Comparison of ENCODE assay signal across 17 cellular contexts in the genomic region with DNA sequence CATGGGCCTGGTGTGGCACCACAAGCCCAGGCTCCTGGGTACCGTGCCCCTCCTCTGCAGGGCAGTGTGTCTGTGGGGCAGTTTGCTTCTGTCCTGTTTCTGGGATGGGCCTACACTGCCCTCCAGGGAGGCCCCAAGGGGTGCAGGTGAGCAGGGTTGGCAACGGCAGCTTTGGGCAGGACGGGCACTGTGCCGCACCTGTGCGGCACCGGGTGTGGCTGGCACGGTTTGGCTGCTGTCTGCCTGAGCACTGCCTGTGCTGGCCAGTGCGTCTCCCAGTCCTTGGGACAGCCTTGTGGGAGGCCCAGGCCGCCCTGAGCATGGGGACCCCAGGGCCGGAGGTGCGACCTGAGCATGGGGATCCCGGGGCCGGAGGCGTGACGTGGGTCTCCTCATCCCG. TPM values are rescaled to one million over a fixed set of nuclear protein-coding genes. Genes with fewer than 3 reads are reported as not detected.
DNase-seq lines count a peak whose midpoint lies in the region; ATAC-seq and TF ChIP-seq lines count a peak whose summit lies in the region.
"Had no signal": no experiment of that assay in that cellular context is flagged by ENCODE, and none has a peak within 500 bp of the region (broad histone marks: within the 10 kb centered on the region; RNA-seq: fewer than 3 reads in every experiment).

No MANE protein-coding gene starts in this region.

- TF ChIP-seq POLR2A in adrenal gland (IDR thresholded peaks at IDR 0.05) = no peak

- no peak overlapping the region for H2BK5ac ChIP-seq in neuronal stem cell (ENCODE audit: low read length)

- H3K9me3 ChIP-seq in BLaER1 (no peaks in the 10 kb centered on the region), HEK293 (ENCODE audit: control insufficient read depth, insufficient read depth, low read depth, low read length) (no peaks in the 10 kb centered on the region), esophagus (ENCODE audit: control insufficient read depth in 2 of 2, insufficient read depth in 1 of 2, low read depth in 1 of 2, low read length in 1 of 2) (no peaks in the 10 kb centered on the region), neuronal stem cell (replicated peaks in 1 of 2; ENCODE audit: control insufficient read depth in 2 of 2, insufficient read depth in 1 of 2, low read depth in 1 of 2, low read length in 2 of 2) (no peaks in the 10 kb centered on the region), adrenal gland (replicated peaks in 1 of 3) (no peaks in the 10 kb centered on the region)
- H3K9me3 ChIP-seq: A549 had no signal

- no peak overlapping the region for H2AK5ac ChIP-seq in neuronal stem cell (ENCODE audit: low read depth, low read length)

- H3K36me3 ChIP-seq in BLaER1 (peaks cover 12% of the 10 kb centered on the region; the same call in 1 of the 2 replicates), HEK293 (ENCODE audit: control insufficient read depth in 2 of 2, insufficient read depth in 1 of 2, low read length in 2 of 2) (no peaks in the 10 kb centered on the region), esophagus (ENCODE audit: control insufficient read depth in 2 of 2, insufficient read depth in 2 of 2, low read length in 1 of 2) (peaks cover 0 to 2% of the 10 kb centered on the region in 2 donors), neuronal stem cell (replicated peaks in 1 of 2; ENCODE audit: control insufficient read depth in 2 of 2, insufficient read depth in 2 of 2, low read length in 2 of 2) (no peaks in the 10 kb centered on the region), adrenal gland (replicated peaks in 1 of 2) (no peaks in the 10 kb centered on the region)

- H3K27me3 ChIP-seq in BLaER1 = no peaks in the 10 kb centered on the region
- H3K27me3 ChIP-seq in esophagus (ENCODE audit: control insufficient read depth in 1 of 2, insufficient read depth in 2 of 2, low read length in 2 of 2) = no peaks in the 10 kb centered on the region
- no peaks in the 10 kb centered on the region for H3K27me3 ChIP-seq in neuronal stem cell (ENCODE audit: control insufficient read depth in 3 of 3, insufficient read depth in 3 of 3, low read depth in 1 of 3, low read length in 3 of 3)
- H3K27me3 ChIP-seq in adrenal gland = no peaks in the 10 kb centered on the region

- H3K79me1 ChIP-seq in neuronal stem cell (ENCODE audit: low read depth, low read length) = peaks cover 47% of the 10 kb centered on the region

- peak overlapping the region; percentile 82 for H3K18ac ChIP-seq in neuronal stem cell (ENCODE audit: low read length)

- H2AFZ ChIP-seq in neuronal stem cell (ENCODE audit: low read length) = no peak overlapping the region

- no peak overlapping the region for H3K4me3 ChIP-seq in BLaER1
- H3K4me3 ChIP-seq in HEK293 (ENCODE audit: low read depth, low read length) = no peak overlapping the region
- no peak overlapping the region for H3K4me3 ChIP-seq in esophagus (ENCODE audit: low read depth in 1 of 2, low read length in 2 of 2)
- H3K4me3 ChIP-seq in neuronal stem cell (ENCODE audit: low read length in 2 of 2) = peak overlapping the region in 1 of 2 donors; percentile 23
- no peak overlapping the region for H3K4me3 ChIP-seq in adrenal gland
- H3K4me3 ChIP-seq: A549 had no signal

- H3K4me2 ChIP-seq in BLaER1 (peak overlapping the region; percentile 83; the same call in 1 of the 2 replicates), neuronal stem cell (ENCODE audit: insufficient read depth, low read length, poor library complexity, severe bottlenecking) (no peak overlapping the region)
- H3K4me2 ChIP-seq: A549 had no signal

- H3K4me1 ChIP-seq in BLaER1 (peaks cover 100% of the 10 kb centered on the region), HEK293 (ENCODE audit: control insufficient read depth, insufficient read depth, low read length) (peaks cover 7% of the 10 kb centered on the region), esophagus (ENCODE audit: control insufficient read depth in 2 of 2, insufficient read depth in 2 of 2, low read length in 1 of 2) (peaks cover 49 to 66% of the 10 kb centered on the region in 2 donors), neuronal stem cell (ENCODE audit: control insufficient read depth in 2 of 2, insufficient read depth in 1 of 2, low read depth in 1 of 2, low read length in 2 of 2) (peaks cover 3 to 15% of the 10 kb centered on the region in 2 donors), adrenal gland (replicated peaks in 1 of 2) (peaks cover 61 to 79% of the 10 kb centered on the region in 2 donors)

- H4K91ac ChIP-seq in neuronal stem cell (ENCODE audit: low read depth, low read length, poor library complexity) = no peak overlapping the region

- H2BK120ac ChIP-seq in neuronal stem cell (ENCODE audit: low read depth, low read length) = no peak overlapping the region

- no peak for ATAC-seq in HG02798 (IDR thresholded peaks at IDR 0.05; ENCODE audit: poor library complexity, unreplicated experiment)
- ATAC-seq: A549, PC-3 had no signal

- H3K14ac ChIP-seq in neuronal stem cell (ENCODE audit: low read length) = peak overlapping the region; percentile 47

- peak overlapping the region; percentile 40 for H3K23ac ChIP-seq in neuronal stem cell (ENCODE audit: low read depth, low read length, poor library complexity)

- H4K20me1 ChIP-seq in BLaER1 = peaks cover 100% of the 10 kb centered on the region

- intact Hi-C loops in adrenal gland (cut with DNase I) = no loop called here

- no peak overlapping the region for H4K8ac ChIP-seq in neuronal stem cell (ENCODE audit: low read depth, low read length)

- H2BK12ac ChIP-seq in neuronal stem cell (ENCODE audit: low read length) = no peak overlapping the region

- DNase-seq in neuronal stem cell (ENCODE audit: low spot score) (no peak), glomerular visceral epithelial cell (ENCODE audit: extremely low spot score) (no peak), adrenal gland (no peak), NCI-H446 (lab: John Stamatoyannopoulos, UW) (no peak)
- DNase-seq: CD4-positive, alpha-beta memory T cell; DMS79; HCEC 1CT; NCI-H1092; NCI-H2227 treated with DMSO at 0.1 percent for 48 hours; NCI-H526 treated with DMSO at 0.1 percent for 48 hours; PC-3; SHP77 had no signal

- H3K27ac ChIP-seq in BLaER1 (no peak overlapping the region), HEK293 (ENCODE audit: extremely low read depth, low read depth, low read length) (no peak overlapping the region), esophagus (ENCODE audit: low read depth in 2 of 2, low read length in 1 of 2) (peak overlapping the region; percentile 48 to 66), neuronal stem cell (replicated peaks; ENCODE audit: low read length) (no peak overlapping the region), adrenal gland (peak overlapping the region in 1 of 5 donors; percentile 8)

- H3K9ac ChIP-seq in BLaER1 (no peak overlapping the region), neuronal stem cell (ENCODE audit: low read depth, low read length, poor library complexity) (no peak overlapping the region)

- no peak for TF ChIP-seq CTCF in HEK293 (tag by site-specific recombination; IDR thresholded peaks at IDR 0.05)
- TF ChIP-seq CTCF in adrenal gland (IDR thresholded peaks at IDR 0.05) = no peak

- H2BK15ac ChIP-seq in neuronal stem cell (ENCODE audit: low read length) = no peak overlapping the region

- 60% methylated on average over 16 of the region's 16 CpGs for WGBS in esophagus, 2 donors
- WGBS in neuronal stem cell (ENCODE audit: extremely low coverage in 2 of 2, insufficient read length in 2 of 2, insufficient replicate concordance in 1 of 2), 2 donors = no CpG with 5 or more reads among the region's 16 CpGs
- 83 to 100% (median 91%) methylated on average over 1 to 16 of the region's 16 CpGs for WGBS in adrenal gland, 4 donors

- CTCF ChIA-PET in HEK293 (lab: Yijun Ruan, JAX) = no interaction called here

- H3K4ac ChIP-seq in neuronal stem cell (ENCODE audit: low read length) = no peak overlapping the region

- POLR2A ChIA-PET in HEK293 (lab: Yijun Ruan, JAX) = no interaction called here

TF ChIP-seq in HEK293, 187 proteins besides CTCF, POLR2A, EP300 and RAD21:
- no peak for TF ChIP-seq ZBTB20 (tag by site-specific recombination; IDR thresholded peaks at IDR 0.05)
- TF ChIP-seq, protein P1, sequence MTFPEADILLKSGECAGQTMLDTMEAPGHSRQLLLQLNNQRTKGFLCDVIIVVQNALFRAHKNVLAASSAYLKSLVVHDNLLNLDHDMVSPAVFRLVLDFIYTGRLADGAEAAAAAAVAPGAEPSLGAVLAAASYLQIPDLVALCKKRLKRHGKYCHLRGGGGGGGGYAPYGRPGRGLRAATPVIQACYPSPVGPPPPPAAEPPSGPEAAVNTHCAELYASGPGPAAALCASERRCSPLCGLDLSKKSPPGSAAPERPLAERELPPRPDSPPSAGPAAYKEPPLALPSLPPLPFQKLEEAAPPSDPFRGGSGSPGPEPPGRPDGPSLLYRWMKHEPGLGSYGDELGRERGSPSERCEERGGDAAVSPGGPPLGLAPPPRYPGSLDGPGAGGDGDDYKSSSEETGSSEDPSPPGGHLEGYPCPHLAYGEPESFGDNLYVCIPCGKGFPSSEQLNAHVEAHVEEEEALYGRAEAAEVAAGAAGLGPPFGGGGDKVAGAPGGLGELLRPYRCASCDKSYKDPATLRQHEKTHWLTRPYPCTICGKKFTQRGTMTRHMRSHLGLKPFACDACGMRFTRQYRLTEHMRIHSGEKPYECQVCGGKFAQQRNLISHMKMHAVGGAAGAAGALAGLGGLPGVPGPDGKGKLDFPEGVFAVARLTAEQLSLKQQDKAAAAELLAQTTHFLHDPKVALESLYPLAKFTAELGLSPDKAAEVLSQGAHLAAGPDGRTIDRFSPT (tag by site-specific recombination; IDR thresholded peaks at IDR 0.05) = peak; percentile 65; the same call in 1 of the 2 replicates

RNA-seq across cellular contexts. Expression of a gene that starts 37.2 kb away (rescaled TPM):
- 10 to 100 TPM; 31.4 to 63.4 TPM for polyA plus RNA-seq in esophagus
- 36.1 TPM for polyA plus RNA-seq in neuronal stem cell (2013, experiment 1 of 2)
- 36.3 TPM for polyA plus RNA-seq in neuronal stem cell (2013, experiment 2 of 2)
- total RNA-seq in adrenal gland = 100 to 1,000 TPM in 4 of 8 donors, 10 to 100 TPM in 4; 64.2 to 114 (median 94.7) TPM
- 10 to 100 TPM; 16.1 to 72.9 (median 31.6) TPM for polyA plus RNA-seq in adrenal gland

Comparison
In these comparisons a context has a peak if more than half of its experiments do, and no peak if none do; other contexts are left out.
1. H3K27ac ChIP-seq: peak in esophagus (2 of 2); none in BLaER1 (single experiment), HEK293 (single experiment) and neuronal stem cell (single experiment).